1 cellular context compared by ENCODE assay signal in the genomic region with DNA sequence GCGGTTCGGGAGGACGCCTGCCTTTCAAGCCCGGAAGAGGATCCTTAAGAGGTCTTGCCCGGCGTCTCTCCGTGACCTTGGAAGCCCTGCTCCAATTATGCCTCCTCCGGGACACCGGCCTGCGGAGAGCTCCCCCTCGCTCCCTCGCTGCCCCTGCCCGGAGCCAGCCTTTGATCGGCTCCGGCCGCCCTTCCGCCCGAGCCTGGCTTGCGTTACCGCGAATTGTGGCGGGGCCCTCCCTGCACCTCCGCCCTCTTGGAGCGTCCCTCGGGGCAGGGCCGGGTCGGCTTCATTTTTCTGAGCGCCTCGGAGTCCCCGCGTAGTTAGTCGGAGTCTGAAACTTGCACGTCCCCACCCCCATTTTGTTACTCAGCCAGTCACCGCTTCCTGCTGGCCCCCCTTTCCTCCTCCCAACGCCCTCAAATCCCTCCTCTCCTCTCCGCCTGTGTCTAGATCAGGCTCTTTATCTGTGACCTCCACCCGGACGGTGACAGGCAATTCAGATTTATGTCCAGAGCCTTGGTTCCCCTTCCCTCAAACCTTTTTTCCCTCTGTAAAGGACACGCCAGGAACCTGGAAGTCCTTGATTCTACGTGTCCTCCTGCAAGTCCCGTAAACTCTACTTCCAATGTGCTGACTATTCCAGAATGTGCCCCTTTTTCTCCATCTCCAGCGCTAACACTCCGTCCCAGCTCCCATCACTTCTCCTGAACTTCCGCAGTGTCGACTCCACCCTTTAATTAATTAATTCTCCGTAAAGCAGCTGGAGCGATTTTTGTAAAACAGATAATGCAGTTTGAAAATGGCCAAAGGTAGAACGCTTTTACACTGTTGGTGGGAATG.
TF ChIP-seq lines count a peak whose summit lies in the region.

No MANE protein-coding gene starts in this region.

TF ChIP-seq in K562, 482 proteins besides CTCF, POLR2A, EP300 and RAD21 (continued from another document and continues in another):
- TF ChIP-seq, protein P1, sequence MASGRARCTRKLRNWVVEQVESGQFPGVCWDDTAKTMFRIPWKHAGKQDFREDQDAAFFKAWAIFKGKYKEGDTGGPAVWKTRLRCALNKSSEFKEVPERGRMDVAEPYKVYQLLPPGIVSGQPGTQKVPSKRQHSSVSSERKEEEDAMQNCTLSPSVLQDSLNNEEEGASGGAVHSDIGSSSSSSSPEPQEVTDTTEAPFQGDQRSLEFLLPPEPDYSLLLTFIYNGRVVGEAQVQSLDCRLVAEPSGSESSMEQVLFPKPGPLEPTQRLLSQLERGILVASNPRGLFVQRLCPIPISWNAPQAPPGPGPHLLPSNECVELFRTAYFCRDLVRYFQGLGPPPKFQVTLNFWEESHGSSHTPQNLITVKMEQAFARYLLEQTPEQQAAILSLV (tag; IDR thresholded peaks at IDR 0.05): no peak
- TF ChIP-seq SMAD1 (IDR thresholded peaks at IDR 0.05; ENCODE audit: low read depth, low read length, partially characterized antibody) (peak; percentile 56), POU5F1 (IDR thresholded peaks at IDR 0.05; ENCODE audit: borderline replicate concordance, low read depth, low read length, partially characterized antibody) (no peak), PPARD (CRISPR knock-in tag; IDR thresholded peaks at IDR 0.05) (no peak), ZFP36 (IDR thresholded peaks at IDR 0.05; ENCODE audit: low read depth, low read length, partially characterized antibody) (no peak), ZKSCAN8 (CRISPR knock-in tag; IDR thresholded peaks at IDR 0.05) (no peak), NBN (IDR thresholded peaks at IDR 0.05; ENCODE audit: low read depth) (peak; percentile 90), SP2 (IDR thresholded peaks at IDR 0.05; ENCODE audit: extremely low read depth, low read depth, low read length, poor library complexity, severe bottlenecking) (no peak)
- TF ChIP-seq, protein P2, sequence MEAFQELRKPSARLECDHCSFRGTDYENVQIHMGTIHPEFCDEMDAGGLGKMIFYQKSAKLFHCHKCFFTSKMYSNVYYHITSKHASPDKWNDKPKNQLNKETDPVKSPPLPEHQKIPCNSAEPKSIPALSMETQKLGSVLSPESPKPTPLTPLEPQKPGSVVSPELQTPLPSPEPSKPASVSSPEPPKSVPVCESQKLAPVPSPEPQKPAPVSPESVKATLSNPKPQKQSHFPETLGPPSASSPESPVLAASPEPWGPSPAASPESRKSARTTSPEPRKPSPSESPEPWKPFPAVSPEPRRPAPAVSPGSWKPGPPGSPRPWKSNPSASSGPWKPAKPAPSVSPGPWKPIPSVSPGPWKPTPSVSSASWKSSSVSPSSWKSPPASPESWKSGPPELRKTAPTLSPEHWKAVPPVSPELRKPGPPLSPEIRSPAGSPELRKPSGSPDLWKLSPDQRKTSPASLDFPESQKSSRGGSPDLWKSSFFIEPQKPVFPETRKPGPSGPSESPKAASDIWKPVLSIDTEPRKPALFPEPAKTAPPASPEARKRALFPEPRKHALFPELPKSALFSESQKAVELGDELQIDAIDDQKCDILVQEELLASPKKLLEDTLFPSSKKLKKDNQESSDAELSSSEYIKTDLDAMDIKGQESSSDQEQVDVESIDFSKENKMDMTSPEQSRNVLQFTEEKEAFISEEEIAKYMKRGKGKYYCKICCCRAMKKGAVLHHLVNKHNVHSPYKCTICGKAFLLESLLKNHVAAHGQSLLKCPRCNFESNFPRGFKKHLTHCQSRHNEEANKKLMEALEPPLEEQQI (IDR thresholded peaks at IDR 0.05): no peak
- TF ChIP-seq, protein P3, sequence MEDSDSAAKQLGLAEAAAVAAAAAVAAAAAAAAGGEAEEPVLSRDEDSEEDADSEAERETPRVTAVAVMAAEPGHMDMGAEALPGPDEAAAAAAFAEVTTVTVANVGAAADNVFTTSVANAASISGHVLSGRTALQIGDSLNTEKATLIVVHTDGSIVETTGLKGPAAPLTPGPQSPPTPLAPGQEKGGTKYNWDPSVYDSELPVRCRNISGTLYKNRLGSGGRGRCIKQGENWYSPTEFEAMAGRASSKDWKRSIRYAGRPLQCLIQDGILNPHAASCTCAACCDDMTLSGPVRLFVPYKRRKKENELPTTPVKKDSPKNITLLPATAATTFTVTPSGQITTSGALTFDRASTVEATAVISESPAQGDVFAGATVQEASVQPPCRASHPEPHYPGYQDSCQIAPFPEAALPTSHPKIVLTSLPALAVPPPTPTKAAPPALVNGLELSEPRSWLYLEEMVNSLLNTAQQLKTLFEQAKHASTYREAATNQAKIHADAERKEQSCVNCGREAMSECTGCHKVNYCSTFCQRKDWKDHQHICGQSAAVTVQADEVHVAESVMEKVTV (CRISPR knock-in tag; IDR thresholded peaks at IDR 0.05): peak; percentile 8; the same call in 1 of the 2 replicates
- TF ChIP-seq, protein P4, sequence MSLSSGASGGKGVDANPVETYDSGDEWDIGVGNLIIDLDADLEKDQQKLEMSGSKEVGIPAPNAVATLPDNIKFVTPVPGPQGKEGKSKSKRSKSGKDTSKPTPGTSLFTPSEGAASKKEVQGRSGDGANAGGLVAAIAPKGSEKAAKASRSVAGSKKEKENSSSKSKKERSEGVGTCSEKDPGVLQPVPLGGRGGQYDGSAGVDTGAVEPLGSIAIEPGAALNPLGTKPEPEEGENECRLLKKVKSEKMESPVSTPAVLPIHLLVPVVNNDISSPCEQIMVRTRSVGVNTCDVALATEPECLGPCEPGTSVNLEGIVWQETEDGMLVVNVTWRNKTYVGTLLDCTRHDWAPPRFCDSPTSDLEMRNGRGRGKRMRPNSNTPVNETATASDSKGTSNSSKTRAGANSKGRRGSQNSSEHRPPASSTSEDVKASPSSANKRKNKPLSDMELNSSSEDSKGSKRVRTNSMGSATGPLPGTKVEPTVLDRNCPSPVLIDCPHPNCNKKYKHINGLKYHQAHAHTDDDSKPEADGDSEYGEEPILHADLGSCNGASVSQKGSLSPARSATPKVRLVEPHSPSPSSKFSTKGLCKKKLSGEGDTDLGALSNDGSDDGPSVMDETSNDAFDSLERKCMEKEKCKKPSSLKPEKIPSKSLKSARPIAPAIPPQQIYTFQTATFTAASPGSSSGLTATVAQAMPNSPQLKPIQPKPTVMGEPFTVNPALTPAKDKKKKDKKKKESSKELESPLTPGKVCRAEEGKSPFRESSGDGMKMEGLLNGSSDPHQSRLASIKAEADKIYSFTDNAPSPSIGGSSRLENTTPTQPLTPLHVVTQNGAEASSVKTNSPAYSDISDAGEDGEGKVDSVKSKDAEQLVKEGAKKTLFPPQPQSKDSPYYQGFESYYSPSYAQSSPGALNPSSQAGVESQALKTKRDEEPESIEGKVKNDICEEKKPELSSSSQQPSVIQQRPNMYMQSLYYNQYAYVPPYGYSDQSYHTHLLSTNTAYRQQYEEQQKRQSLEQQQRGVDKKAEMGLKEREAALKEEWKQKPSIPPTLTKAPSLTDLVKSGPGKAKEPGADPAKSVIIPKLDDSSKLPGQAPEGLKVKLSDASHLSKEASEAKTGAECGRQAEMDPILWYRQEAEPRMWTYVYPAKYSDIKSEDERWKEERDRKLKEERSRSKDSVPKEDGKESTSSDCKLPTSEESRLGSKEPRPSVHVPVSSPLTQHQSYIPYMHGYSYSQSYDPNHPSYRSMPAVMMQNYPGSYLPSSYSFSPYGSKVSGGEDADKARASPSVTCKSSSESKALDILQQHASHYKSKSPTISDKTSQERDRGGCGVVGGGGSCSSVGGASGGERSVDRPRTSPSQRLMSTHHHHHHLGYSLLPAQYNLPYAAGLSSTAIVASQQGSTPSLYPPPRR (CRISPR knock-in tag; IDR thresholded peaks at IDR 0.05; ENCODE audit: borderline replicate concordance): no peak
- TF ChIP-seq, protein P5, sequence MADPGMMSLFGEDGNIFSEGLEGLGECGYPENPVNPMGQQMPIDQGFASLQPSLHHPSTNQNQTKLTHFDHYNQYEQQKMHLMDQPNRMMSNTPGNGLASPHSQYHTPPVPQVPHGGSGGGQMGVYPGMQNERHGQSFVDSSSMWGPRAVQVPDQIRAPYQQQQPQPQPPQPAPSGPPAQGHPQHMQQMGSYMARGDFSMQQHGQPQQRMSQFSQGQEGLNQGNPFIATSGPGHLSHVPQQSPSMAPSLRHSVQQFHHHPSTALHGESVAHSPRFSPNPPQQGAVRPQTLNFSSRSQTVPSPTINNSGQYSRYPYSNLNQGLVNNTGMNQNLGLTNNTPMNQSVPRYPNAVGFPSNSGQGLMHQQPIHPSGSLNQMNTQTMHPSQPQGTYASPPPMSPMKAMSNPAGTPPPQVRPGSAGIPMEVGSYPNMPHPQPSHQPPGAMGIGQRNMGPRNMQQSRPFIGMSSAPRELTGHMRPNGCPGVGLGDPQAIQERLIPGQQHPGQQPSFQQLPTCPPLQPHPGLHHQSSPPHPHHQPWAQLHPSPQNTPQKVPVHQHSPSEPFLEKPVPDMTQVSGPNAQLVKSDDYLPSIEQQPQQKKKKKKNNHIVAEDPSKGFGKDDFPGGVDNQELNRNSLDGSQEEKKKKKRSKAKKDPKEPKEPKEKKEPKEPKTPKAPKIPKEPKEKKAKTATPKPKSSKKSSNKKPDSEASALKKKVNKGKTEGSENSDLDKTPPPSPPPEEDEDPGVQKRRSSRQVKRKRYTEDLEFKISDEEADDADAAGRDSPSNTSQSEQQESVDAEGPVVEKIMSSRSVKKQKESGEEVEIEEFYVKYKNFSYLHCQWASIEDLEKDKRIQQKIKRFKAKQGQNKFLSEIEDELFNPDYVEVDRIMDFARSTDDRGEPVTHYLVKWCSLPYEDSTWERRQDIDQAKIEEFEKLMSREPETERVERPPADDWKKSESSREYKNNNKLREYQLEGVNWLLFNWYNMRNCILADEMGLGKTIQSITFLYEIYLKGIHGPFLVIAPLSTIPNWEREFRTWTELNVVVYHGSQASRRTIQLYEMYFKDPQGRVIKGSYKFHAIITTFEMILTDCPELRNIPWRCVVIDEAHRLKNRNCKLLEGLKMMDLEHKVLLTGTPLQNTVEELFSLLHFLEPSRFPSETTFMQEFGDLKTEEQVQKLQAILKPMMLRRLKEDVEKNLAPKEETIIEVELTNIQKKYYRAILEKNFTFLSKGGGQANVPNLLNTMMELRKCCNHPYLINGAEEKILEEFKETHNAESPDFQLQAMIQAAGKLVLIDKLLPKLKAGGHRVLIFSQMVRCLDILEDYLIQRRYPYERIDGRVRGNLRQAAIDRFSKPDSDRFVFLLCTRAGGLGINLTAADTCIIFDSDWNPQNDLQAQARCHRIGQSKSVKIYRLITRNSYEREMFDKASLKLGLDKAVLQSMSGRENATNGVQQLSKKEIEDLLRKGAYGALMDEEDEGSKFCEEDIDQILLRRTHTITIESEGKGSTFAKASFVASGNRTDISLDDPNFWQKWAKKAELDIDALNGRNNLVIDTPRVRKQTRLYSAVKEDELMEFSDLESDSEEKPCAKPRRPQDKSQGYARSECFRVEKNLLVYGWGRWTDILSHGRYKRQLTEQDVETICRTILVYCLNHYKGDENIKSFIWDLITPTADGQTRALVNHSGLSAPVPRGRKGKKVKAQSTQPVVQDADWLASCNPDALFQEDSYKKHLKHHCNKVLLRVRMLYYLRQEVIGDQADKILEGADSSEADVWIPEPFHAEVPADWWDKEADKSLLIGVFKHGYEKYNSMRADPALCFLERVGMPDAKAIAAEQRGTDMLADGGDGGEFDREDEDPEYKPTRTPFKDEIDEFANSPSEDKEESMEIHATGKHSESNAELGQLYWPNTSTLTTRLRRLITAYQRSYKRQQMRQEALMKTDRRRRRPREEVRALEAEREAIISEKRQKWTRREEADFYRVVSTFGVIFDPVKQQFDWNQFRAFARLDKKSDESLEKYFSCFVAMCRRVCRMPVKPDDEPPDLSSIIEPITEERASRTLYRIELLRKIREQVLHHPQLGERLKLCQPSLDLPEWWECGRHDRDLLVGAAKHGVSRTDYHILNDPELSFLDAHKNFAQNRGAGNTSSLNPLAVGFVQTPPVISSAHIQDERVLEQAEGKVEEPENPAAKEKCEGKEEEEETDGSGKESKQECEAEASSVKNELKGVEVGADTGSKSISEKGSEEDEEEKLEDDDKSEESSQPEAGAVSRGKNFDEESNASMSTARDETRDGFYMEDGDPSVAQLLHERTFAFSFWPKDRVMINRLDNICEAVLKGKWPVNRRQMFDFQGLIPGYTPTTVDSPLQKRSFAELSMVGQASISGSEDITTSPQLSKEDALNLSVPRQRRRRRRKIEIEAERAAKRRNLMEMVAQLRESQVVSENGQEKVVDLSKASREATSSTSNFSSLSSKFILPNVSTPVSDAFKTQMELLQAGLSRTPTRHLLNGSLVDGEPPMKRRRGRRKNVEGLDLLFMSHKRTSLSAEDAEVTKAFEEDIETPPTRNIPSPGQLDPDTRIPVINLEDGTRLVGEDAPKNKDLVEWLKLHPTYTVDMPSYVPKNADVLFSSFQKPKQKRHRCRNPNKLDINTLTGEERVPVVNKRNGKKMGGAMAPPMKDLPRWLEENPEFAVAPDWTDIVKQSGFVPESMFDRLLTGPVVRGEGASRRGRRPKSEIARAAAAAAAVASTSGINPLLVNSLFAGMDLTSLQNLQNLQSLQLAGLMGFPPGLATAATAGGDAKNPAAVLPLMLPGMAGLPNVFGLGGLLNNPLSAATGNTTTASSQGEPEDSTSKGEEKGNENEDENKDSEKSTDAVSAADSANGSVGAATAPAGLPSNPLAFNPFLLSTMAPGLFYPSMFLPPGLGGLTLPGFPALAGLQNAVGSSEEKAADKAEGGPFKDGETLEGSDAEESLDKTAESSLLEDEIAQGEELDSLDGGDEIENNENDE (IDR thresholded peaks at IDR 0.05; ENCODE audit: low read depth, low read length): no peak
- TF ChIP-seq, protein P6, sequence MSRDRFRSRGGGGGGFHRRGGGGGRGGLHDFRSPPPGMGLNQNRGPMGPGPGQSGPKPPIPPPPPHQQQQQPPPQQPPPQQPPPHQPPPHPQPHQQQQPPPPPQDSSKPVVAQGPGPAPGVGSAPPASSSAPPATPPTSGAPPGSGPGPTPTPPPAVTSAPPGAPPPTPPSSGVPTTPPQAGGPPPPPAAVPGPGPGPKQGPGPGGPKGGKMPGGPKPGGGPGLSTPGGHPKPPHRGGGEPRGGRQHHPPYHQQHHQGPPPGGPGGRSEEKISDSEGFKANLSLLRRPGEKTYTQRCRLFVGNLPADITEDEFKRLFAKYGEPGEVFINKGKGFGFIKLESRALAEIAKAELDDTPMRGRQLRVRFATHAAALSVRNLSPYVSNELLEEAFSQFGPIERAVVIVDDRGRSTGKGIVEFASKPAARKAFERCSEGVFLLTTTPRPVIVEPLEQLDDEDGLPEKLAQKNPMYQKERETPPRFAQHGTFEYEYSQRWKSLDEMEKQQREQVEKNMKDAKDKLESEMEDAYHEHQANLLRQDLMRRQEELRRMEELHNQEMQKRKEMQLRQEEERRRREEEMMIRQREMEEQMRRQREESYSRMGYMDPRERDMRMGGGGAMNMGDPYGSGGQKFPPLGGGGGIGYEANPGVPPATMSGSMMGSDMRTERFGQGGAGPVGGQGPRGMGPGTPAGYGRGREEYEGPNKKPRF (IDR thresholded peaks at IDR 0.05; ENCODE audit: low read depth, low read length): no peak
- TF ChIP-seq, protein P7, sequence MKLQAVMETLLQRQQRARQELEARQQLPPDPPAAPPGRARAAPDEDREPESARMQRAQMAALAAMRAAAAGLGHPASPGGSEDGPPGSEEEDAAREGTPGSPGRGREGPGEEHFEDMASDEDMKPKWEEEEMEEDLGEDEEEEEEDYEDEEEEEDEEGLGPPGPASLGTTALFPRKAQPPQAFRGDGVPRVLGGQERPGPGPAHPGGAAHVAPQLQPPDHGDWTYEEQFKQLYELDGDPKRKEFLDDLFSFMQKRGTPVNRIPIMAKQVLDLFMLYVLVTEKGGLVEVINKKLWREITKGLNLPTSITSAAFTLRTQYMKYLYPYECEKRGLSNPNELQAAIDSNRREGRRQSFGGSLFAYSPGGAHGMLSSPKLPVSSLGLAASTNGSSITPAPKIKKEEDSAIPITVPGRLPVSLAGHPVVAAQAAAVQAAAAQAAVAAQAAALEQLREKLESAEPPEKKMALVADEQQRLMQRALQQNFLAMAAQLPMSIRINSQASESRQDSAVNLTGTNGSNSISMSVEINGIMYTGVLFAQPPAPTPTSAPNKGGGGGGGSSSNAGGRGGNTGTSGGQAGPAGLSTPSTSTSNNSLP (IDR thresholded peaks at IDR 0.05; ENCODE audit: borderline replicate concordance, low read depth, low read length): no peak
